12 cellular contexts compared by ENCODE assay signal in genomic region chr13:27012482-27013197, GRCh38.
DNase-seq lines count a peak whose midpoint lies in the region; TF ChIP-seq lines count a peak whose summit lies in the region.
"Had no signal": no experiment of that assay in that cellular context is flagged by ENCODE, and none has a peak within 500 bp of the region (broad histone marks: within the 10 kb centered on the region; RNA-seq: fewer than 3 reads in every experiment).

No MANE protein-coding gene starts in this region.

- no peak overlapping the region for H3K27ac Mint-ChIP-seq in osteocyte (ENCODE audit: unreplicated experiment)
- H3K27ac Mint-ChIP-seq: memory B cell had no signal

- POLR2A ChIA-PET in OCI-LY7 (lab: Charles Lee): no interaction called here

- TF ChIP-seq CTCF in epithelial cell of esophagus (IDR thresholded peaks at IDR 0.05; ENCODE audit: insufficient read depth, low read depth, low read length, missing control alignments) (no peak), osteocyte (IDR thresholded peaks at IDR 0.05) (no peak), suprapubic skin (IDR thresholded peaks at IDR 0.05) (no peak), OCI-LY7 (conservative IDR thresholded peaks at IDR 0.05; ENCODE audit: low read length) (no peak)

- H3K4me1 ChIP-seq in suprapubic skin: no peaks in the 10 kb centered on the region
- H3K4me1 ChIP-seq in OCI-LY7 (ENCODE audit: insufficient read depth, low read length, poor library complexity, severe bottlenecking): no peaks in the 10 kb centered on the region

- H3K4me2 ChIP-seq in OCI-LY7 (ENCODE audit: low read length): no peak overlapping the region

- no peaks in the 10 kb centered on the region for H3K36me3 Mint-ChIP-seq in osteocyte (ENCODE audit: unreplicated experiment)
- H3K36me3 Mint-ChIP-seq: memory B cell had no signal

- H3K79me2 ChIP-seq in OCI-LY7 (ENCODE audit: insufficient read depth, low read depth, low read length): no peaks in the 10 kb centered on the region

- no peaks in the 10 kb centered on the region for H3K9me3 Mint-ChIP-seq in osteocyte (ENCODE audit: unreplicated experiment)
- H3K9me3 Mint-ChIP-seq: memory B cell had no signal

- no TSS peak for BruUV-seq in OCI-LY7 (replicated peaks; lab: Mats Ljungman, UMichigan)

- TF ChIP-seq EP300 in suprapubic skin (IDR thresholded peaks at IDR 0.05): no peak

- H3K27me3 ChIP-seq in suprapubic skin: peaks cover 3% of the 10 kb centered on the region

- H3K4me3 ChIP-seq in epithelial cell of esophagus (ENCODE audit: low read length) (no peak overlapping the region), suprapubic skin (no peak overlapping the region), OCI-LY7 (ENCODE audit: low read depth, low read length, poor library complexity, severe bottlenecking) (no peak overlapping the region)
- H3K4me3 ChIP-seq: cardiac muscle cell had no signal

- H3K9me2 ChIP-seq in OCI-LY7 (ENCODE audit: insufficient read depth, low read length): no peaks in the 10 kb centered on the region

- H3K9me3 ChIP-seq in suprapubic skin: no peaks in the 10 kb centered on the region
- no peaks in the 10 kb centered on the region for H3K9me3 ChIP-seq in OCI-LY7 (ENCODE audit: low read length)

- H3K27ac ChIP-seq in suprapubic skin (no peak overlapping the region), OCI-LY7 (ENCODE audit: low read depth, low read length, poor library complexity, severe bottlenecking) (no peak overlapping the region)
- H3K27ac ChIP-seq: cardiac muscle cell had no signal

- CTCF ChIA-PET in OCI-LY7 (lab: Charles Lee; ENCODE audit: unreplicated experiment): no interaction called here

- H3K27me3 Mint-ChIP-seq in osteocyte (ENCODE audit: unreplicated experiment): peaks cover 1% of the 10 kb centered on the region

- H2AFZ ChIP-seq in OCI-LY7 (ENCODE audit: low read length): no peak overlapping the region

- no peak for TF ChIP-seq POLR2A in suprapubic skin (IDR thresholded peaks at IDR 0.05)

- no peaks in the 10 kb centered on the region for H4K20me1 ChIP-seq in OCI-LY7 (ENCODE audit: insufficient read depth, low read length)

- no peak overlapping the region for H3K4me3 Mint-ChIP-seq in osteocyte (ENCODE audit: unreplicated experiment)
- H3K4me3 Mint-ChIP-seq: memory B cell had no signal

- 71% methylated on average over 7 of the region's 7 CpGs for WGBS in suprapubic skin

- no peaks in the 10 kb centered on the region for H3K4me1 Mint-ChIP-seq in osteocyte (ENCODE audit: unreplicated experiment)

- peak; percentile 78 for DNase-seq in ELR (ENCODE audit: low read depth)
- peak; percentile 27 for DNase-seq in MV-4-11 (lab: John Stamatoyannopoulos, UW)
- DNase-seq in epithelial cell of esophagus (ENCODE audit: low read depth): peak; percentile 88
- DNase-seq in osteocyte (ENCODE audit: extremely low spot score, unreplicated experiment): peak; percentile 15
- DNase-seq in suprapubic skin (ENCODE audit: low spot score in 2 of 2): no peak
- DNase-seq in OCI-LY7 (ENCODE audit: low spot score): no peak
- DNase-seq in dermis blood vessel endothelial cell: no peak
- DNase-seq: glutamatergic neuron, NCI-H526 treated with DMSO at 0.1 percent for 48 hours, T-helper 1 cell had no signal

- H3K36me3 ChIP-seq in suprapubic skin (no peaks in the 10 kb centered on the region), OCI-LY7 (ENCODE audit: insufficient read depth, low read length) (no peaks in the 10 kb centered on the region)
- H3K36me3 ChIP-seq: cardiac muscle cell had no signal

- intact Hi-C loops in OCI-LY7 (cut with micrococcal nuclease; ENCODE audit: unreplicated experiment): no loop called here

Comparison
In these comparisons a context has a peak if more than half of its experiments do, and no peak if none do; other contexts are left out.
1. DNase-seq: peak in ELR (single experiment), MV-4-11 (single experiment), epithelial cell of esophagus (single experiment) and osteocyte (single experiment); none in suprapubic skin (0 of 2), OCI-LY7 (single experiment) and dermis blood vessel endothelial cell (single experiment).